1 cellular context compared by ENCODE assay signal in genomic region chr4:41215969-41216293, GRCh38.
TF ChIP-seq lines count a peak whose summit lies in the region.

No MANE protein-coding gene starts in this region.

TF ChIP-seq in HepG2, 621 proteins besides CTCF, POLR2A, EP300 and RAD21:
- TF ChIP-seq ZSCAN21 (CRISPR knock-in tag; IDR thresholded peaks at IDR 0.05; ENCODE audit: borderline replicate concordance) (0 out of 2 replicates have a peak, but pooled peaks have one; percentile 17), DRAP1 (CRISPR knock-in tag; IDR thresholded peaks at IDR 0.05) (no peak), ZFP36L1 (CRISPR knock-in tag; IDR thresholded peaks at IDR 0.05) (0 out of 2 replicates have a peak, but pooled peaks have one; percentile 41), FOXC1 (CRISPR knock-in tag; IDR thresholded peaks at IDR 0.05; ENCODE audit: borderline replicate concordance) (0 out of 2 replicates have a peak, but pooled peaks have one; percentile 10), ZNF143 (CRISPR knock-in tag; IDR thresholded peaks at IDR 0.05) (0 out of 2 replicates have a peak, but pooled peaks have one; percentile 4), HOXA3 (CRISPR knock-in tag; IDR thresholded peaks at IDR 0.05) (no peak), ZNF800 (CRISPR knock-in tag; IDR thresholded peaks at IDR 0.05) (0 out of 2 replicates have a peak, but pooled peaks have one; percentile 7), ATF5 (CRISPR knock-in tag; IDR thresholded peaks at IDR 0.05; ENCODE audit: low read depth) (no peak), NCOA5 (CRISPR knock-in tag; IDR thresholded peaks at IDR 0.05) (no peak), ZNF253 (CRISPR knock-in tag; IDR thresholded peaks at IDR 0.05; ENCODE audit: borderline replicate concordance) (0 out of 2 replicates have a peak, but pooled peaks have one; percentile 3), ZNF3 (CRISPR knock-in tag; IDR thresholded peaks at IDR 0.05) (0 out of 2 replicates have a peak, but pooled peaks have one; percentile 10), MLLT10 (CRISPR knock-in tag; IDR thresholded peaks at IDR 0.05) (no peak), HOXA9 (CRISPR knock-in tag; IDR thresholded peaks at IDR 0.05; ENCODE audit: borderline replicate concordance) (no peak), ZNF704 (CRISPR knock-in tag; IDR thresholded peaks at IDR 0.05; ENCODE audit: borderline replicate concordance) (0 out of 2 replicates have a peak, but pooled peaks have one; percentile 13), ZFP91 (CRISPR knock-in tag; IDR thresholded peaks at IDR 0.05; ENCODE audit: borderline replicate concordance) (0 out of 2 replicates have a peak, but pooled peaks have one; percentile 14), ZNF773 (CRISPR knock-in tag; IDR thresholded peaks at IDR 0.05; ENCODE audit: borderline replicate concordance) (no peak), ASH2L (IDR thresholded peaks at IDR 0.05; ENCODE audit: insufficient read length, low read depth, low read length) (peak; percentile 0), ZMAT3 (CRISPR knock-in tag; conservative IDR thresholded peaks at IDR 0.05) (peak; percentile 68; the same call in 1 of the 2 replicates)
